Comparison of ENCODE assay signal across 1 cellular context in genomic region chr11:66222358-66223149, GRCh38.
TF ChIP-seq lines count a peak whose summit lies in the region.

No MANE protein-coding gene starts in this region.

TF ChIP-seq in HepG2, 621 proteins besides CTCF, POLR2A, EP300 and RAD21 (continued from another document and continues in another):
- no peak for TF ChIP-seq ZNF672 (CRISPR knock-in tag; IDR thresholded peaks at IDR 0.05)
- peak; percentile 72; the same call in 1 of the 2 replicates for TF ChIP-seq CCDC6 (CRISPR knock-in tag; IDR thresholded peaks at IDR 0.05)
- TF ChIP-seq CHD2 (IDR thresholded peaks at IDR 0.05; ENCODE audit: low read depth, low read length) = 0 out of 2 replicates have a peak, but pooled peaks have one; percentile 28
- TF ChIP-seq ZNF883 (CRISPR knock-in tag; IDR thresholded peaks at IDR 0.05; ENCODE audit: not compliant biosample characterization) = no peak
- TF ChIP-seq DPF2 (CRISPR knock-in tag; IDR thresholded peaks at IDR 0.05; ENCODE audit: borderline replicate concordance, low read depth) = no peak
- no peak for TF ChIP-seq ZNF431 (CRISPR knock-in tag; IDR thresholded peaks at IDR 0.05; ENCODE audit: borderline replicate concordance, low read depth)
- TF ChIP-seq ZNF512B (CRISPR knock-in tag; IDR thresholded peaks at IDR 0.05; ENCODE audit: borderline replicate concordance) = no peak
- peak; percentile 41; the same call in 1 of the 2 replicates for TF ChIP-seq HNF4A (CRISPR knock-in tag; IDR thresholded peaks at IDR 0.05)
- no peak for TF ChIP-seq STAT5B (CRISPR knock-in tag; IDR thresholded peaks at IDR 0.05)
- TF ChIP-seq PHF8 (CRISPR knock-in tag; IDR thresholded peaks at IDR 0.05) = 0 out of 2 replicates have a peak, but pooled peaks have one; percentile 25
- no peak for TF ChIP-seq ZNF468 (CRISPR knock-in tag; IDR thresholded peaks at IDR 0.05)
- TF ChIP-seq MTF2 (CRISPR knock-in tag; IDR thresholded peaks at IDR 0.05; ENCODE audit: borderline replicate concordance) = no peak
- no peak for TF ChIP-seq NFYB (CRISPR knock-in tag; IDR thresholded peaks at IDR 0.05)
- 0 out of 2 replicates have a peak, but pooled peaks have one; percentile 31 for TF ChIP-seq ZNF777 (CRISPR knock-in tag; IDR thresholded peaks at IDR 0.05)
- TF ChIP-seq ZSCAN12 (CRISPR knock-in tag; IDR thresholded peaks at IDR 0.05) = no peak
- peak; percentile 73 for TF ChIP-seq SALL1 (CRISPR knock-in tag; IDR thresholded peaks at IDR 0.05)
- no peak for TF ChIP-seq ATF6 (CRISPR knock-in tag; conservative IDR thresholded peaks at IDR 0.05)
- TF ChIP-seq KLF9 (CRISPR knock-in tag; IDR thresholded peaks at IDR 0.05; ENCODE audit: low read depth) = no peak
- no peak for TF ChIP-seq ZNF577 (CRISPR knock-in tag; IDR thresholded peaks at IDR 0.05; ENCODE audit: borderline replicate concordance, low read depth)
- TF ChIP-seq AGO2 (optimal IDR thresholded peaks at IDR 0.05; ENCODE audit: low read depth, low read length) = no peak
- TF ChIP-seq ZNF335 (CRISPR knock-in tag; IDR thresholded peaks at IDR 0.05) = 0 out of 2 replicates have a peak, but pooled peaks have one; percentile 62
- peak; percentile 45; the same call in 1 of the 2 replicates for TF ChIP-seq ZFY (CRISPR knock-in tag; IDR thresholded peaks at IDR 0.05)
- no peak for TF ChIP-seq ZBTB7B (CRISPR knock-in tag; IDR thresholded peaks at IDR 0.05)
- TF ChIP-seq ZBTB39 (CRISPR knock-in tag; IDR thresholded peaks at IDR 0.05) = no peak
- no peak for TF ChIP-seq ZZZ3 (CRISPR knock-in tag; IDR thresholded peaks at IDR 0.05; ENCODE audit: borderline replicate concordance)
- peak; percentile 61; the same call in 1 of the 2 replicates for TF ChIP-seq ZNF614 (CRISPR knock-in tag; IDR thresholded peaks at IDR 0.05; ENCODE audit: borderline replicate concordance)
- TF ChIP-seq UBTF (CRISPR knock-in tag; IDR thresholded peaks at IDR 0.05) = no peak
- no peak for TF ChIP-seq HMGA1 (CRISPR knock-in tag; conservative IDR thresholded peaks at IDR 0.05)
- TF ChIP-seq HNRNPK (IDR thresholded peaks at IDR 0.05; ENCODE audit: low read depth, low read length, poor library complexity, severe bottlenecking) = no peak
- TF ChIP-seq CBX1 (IDR thresholded peaks at IDR 0.05; ENCODE audit: low read depth) = no peak
- TF ChIP-seq SOX13 (IDR thresholded peaks at IDR 0.05) = no peak
- 0 out of 4 replicates have a peak, but pooled peaks of 1 of the 2 experiments have one; percentile 19 for TF ChIP-seq SOX13 (CRISPR knock-in tag; conservative IDR thresholded peaks at IDR 0.05 in 1 of 2, IDR thresholded peaks at IDR 0.05 in 1 of 2)
- peak; percentile 54; the same call in 1 of the 2 replicates for TF ChIP-seq PATZ1 (CRISPR knock-in tag; IDR thresholded peaks at IDR 0.05)
- TF ChIP-seq HDAC6 (IDR thresholded peaks at IDR 0.05; ENCODE audit: low read depth, low read length) = no peak
- TF ChIP-seq ZNF44 (CRISPR knock-in tag; IDR thresholded peaks at IDR 0.05) = no peak
- TF ChIP-seq ZNF597 (CRISPR knock-in tag; IDR thresholded peaks at IDR 0.05) = no peak
- TF ChIP-seq ZBTB8A (CRISPR knock-in tag; IDR thresholded peaks at IDR 0.05; ENCODE audit: borderline replicate concordance, low read depth) = no peak
- TF ChIP-seq SMARCC2 (IDR thresholded peaks at IDR 0.05) = no peak
- no peak for TF ChIP-seq NR0B2 (CRISPR knock-in tag; IDR thresholded peaks at IDR 0.05)
- no peak for TF ChIP-seq ZNF33B (CRISPR knock-in tag; IDR thresholded peaks at IDR 0.05)
- no peak for TF ChIP-seq ZNF772 (CRISPR knock-in tag; IDR thresholded peaks at IDR 0.05)
- TF ChIP-seq RCOR2 (CRISPR knock-in tag; IDR thresholded peaks at IDR 0.05) = no peak
- TF ChIP-seq ZNF3 (CRISPR knock-in tag; IDR thresholded peaks at IDR 0.05) = no peak
- no peak for TF ChIP-seq BATF2 (CRISPR knock-in tag; IDR thresholded peaks at IDR 0.05)
- TF ChIP-seq SMARCE1 (IDR thresholded peaks at IDR 0.05; ENCODE audit: borderline replicate concordance) = no peak
- no peak for TF ChIP-seq RARG (CRISPR knock-in tag; IDR thresholded peaks at IDR 0.05; ENCODE audit: low read depth)
- TF ChIP-seq ZBTB44 (CRISPR knock-in tag; IDR thresholded peaks at IDR 0.05) = no peak
- TF ChIP-seq STAT6 (CRISPR knock-in tag; IDR thresholded peaks at IDR 0.05; ENCODE audit: borderline replicate concordance) = no peak
- TF ChIP-seq ZNF878 (CRISPR knock-in tag; IDR thresholded peaks at IDR 0.05) = no peak
- no peak for TF ChIP-seq ZFP82 (CRISPR knock-in tag; IDR thresholded peaks at IDR 0.05; ENCODE audit: borderline replicate concordance)
